ENCODE assay signal across 9 cellular contexts in the genomic region with DNA sequence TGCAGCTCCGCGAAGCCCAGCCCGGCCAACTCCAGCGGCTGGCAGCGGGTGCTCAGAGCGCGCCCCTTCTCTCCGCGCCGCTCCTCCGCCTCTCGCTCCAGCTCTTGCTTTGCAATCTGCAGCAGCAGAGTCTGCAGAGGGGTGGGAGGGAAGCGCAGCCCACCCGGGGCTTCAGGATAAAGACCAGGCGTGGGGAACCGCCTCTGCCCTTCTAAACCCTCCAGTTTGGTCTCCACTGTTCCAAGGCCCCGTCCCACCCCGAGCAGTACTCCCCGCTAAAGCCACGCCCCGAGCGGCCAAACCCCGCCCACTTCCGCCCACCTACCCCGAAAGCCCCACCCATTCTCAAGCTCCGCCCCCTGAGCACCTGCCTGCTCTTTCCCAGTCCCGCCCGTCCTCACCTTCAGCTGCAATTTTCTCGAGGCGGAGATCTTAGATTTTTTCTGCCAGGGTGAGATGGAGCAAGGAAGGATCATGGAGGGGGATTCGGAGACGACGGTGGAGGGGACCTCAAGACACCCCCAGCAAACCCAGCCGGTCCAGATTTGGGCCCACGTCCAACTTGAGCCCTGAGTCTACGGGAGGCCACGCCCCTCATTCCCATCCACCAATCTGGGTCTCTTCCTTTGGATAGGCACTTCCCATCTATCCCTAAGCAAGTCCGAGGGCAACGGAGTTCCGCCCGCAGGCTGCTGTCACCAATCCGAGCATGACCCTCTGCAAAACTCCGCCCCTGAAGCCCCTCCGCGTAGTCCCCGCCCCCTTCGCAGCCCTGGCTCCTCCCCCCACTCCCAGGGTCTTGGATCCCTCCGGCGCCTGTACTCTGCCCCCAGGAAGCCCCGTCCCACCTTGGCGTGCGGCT. TPM values are rescaled to one million over a fixed set of nuclear protein-coding genes. Genes with fewer than 3 reads are reported as not detected.
DNase-seq lines count a peak whose midpoint lies in the region; ATAC-seq lines count a peak whose summit lies in the region.
"Had no signal": no experiment of that assay in that cellular context is flagged by ENCODE, and none has a peak within 500 bp of the region (broad histone marks: within the 10 kb centered on the region; RNA-seq: fewer than 3 reads in every experiment).

No MANE protein-coding gene starts in this region.

- no peak overlapping the region for H3K27ac Mint-ChIP-seq in activated T-helper 1 cell treated with anti-CD3 and anti-CD28 coated beads, Interleukin-12 subunit alpha, Interleukin-12 subunit beta, Interleukin-2, Interleukin-4 antibody, amounts not matched to agents 30 ng/mL and 10 ng/mL and 1 ng/mL, durations not matched to agents 14 hours and 24 hours and 36 hours

- ATAC-seq in right cardiac atrium = peak; percentile 36 to 53
- ATAC-seq in GM19351 (IDR thresholded peaks at IDR 0.05; ENCODE audit: unreplicated experiment) = no peak
- ATAC-seq in GM18517 (IDR thresholded peaks at IDR 0.05; ENCODE audit: unreplicated experiment) = no peak

- H3K27ac ChIP-seq in right cardiac atrium (ENCODE audit: low read length) = peak overlapping the region; percentile 89

- H3K27me3 ChIP-seq in right cardiac atrium (ENCODE audit: control insufficient read depth, insufficient read depth) = no peaks in the 10 kb centered on the region

- H3K27me3 Mint-ChIP-seq in activated T-helper 1 cell treated with anti-CD3 and anti-CD28 coated beads, Interleukin-12 subunit alpha, Interleukin-12 subunit beta, Interleukin-2, Interleukin-4 antibody, amounts not matched to agents 30 ng/mL and 10 ng/mL and 1 ng/mL, durations not matched to agents 14 hours and 24 hours and 36 hours (ENCODE audit: insufficient read depth) = peaks cover 26% of the 10 kb centered on the region

- intact Hi-C loops in right cardiac atrium (cut with DNase I) = no loop called here
- intact Hi-C loops in activated T-helper 1 cell treated with anti-CD3 and anti-CD28 coated beads, Interleukin-12 subunit alpha, Interleukin-12 subunit beta, Interleukin-2, Interleukin-4 antibody, amounts not matched to agents 30 ng/mL and 10 ng/mL and 1 ng/mL, durations not matched to agents 14 hours and 24 hours and 36 hours (cut with micrococcal nuclease) = no loop called here

- WGBS in right cardiac atrium = 5% methylated on average over 52 of the region's 52 CpGs

- H3K36me3 Mint-ChIP-seq in activated T-helper 1 cell treated with anti-CD3 and anti-CD28 coated beads, Interleukin-12 subunit alpha, Interleukin-12 subunit beta, Interleukin-2, Interleukin-4 antibody, amounts not matched to agents 30 ng/mL and 10 ng/mL and 1 ng/mL, durations not matched to agents 14 hours and 24 hours and 36 hours (ENCODE audit: low read depth) = peaks cover 2% of the 10 kb centered on the region

- H3K9me3 Mint-ChIP-seq in activated T-helper 1 cell treated with anti-CD3 and anti-CD28 coated beads, Interleukin-12 subunit alpha, Interleukin-12 subunit beta, Interleukin-2, Interleukin-4 antibody, amounts not matched to agents 30 ng/mL and 10 ng/mL and 1 ng/mL, durations not matched to agents 14 hours and 24 hours and 36 hours = peaks cover 13% of the 10 kb centered on the region

- H3K4me3 ChIP-seq in right cardiac atrium (ENCODE audit: low read length) = peak overlapping the region; percentile 61

- H3K4me1 ChIP-seq in right cardiac atrium (ENCODE audit: control insufficient read depth, insufficient read depth, low read length) = no peaks in the 10 kb centered on the region

- H3K9me3 ChIP-seq in right cardiac atrium (ENCODE audit: control insufficient read depth, low read length) = no peaks in the 10 kb centered on the region

- no peak overlapping the region for H3K4me3 Mint-ChIP-seq in activated T-helper 1 cell treated with anti-CD3 and anti-CD28 coated beads, Interleukin-12 subunit alpha, Interleukin-12 subunit beta, Interleukin-2, Interleukin-4 antibody, amounts not matched to agents 30 ng/mL and 10 ng/mL and 1 ng/mL, durations not matched to agents 14 hours and 24 hours and 36 hours

- DNase-seq in GM03348 (ENCODE audit: low spot score) = peak; percentile 65
- peak; percentile 67 to 71 for DNase-seq in NCI-H1930 (lab: John Stamatoyannopoulos, UW)
- peak; percentile 49 for DNase-seq in activated T-cell treated with anti-CD3 and anti-CD28 coated beads, Interleukin-2, amount 50 U/mL, for 1 hour
- peak; percentile 61 to 88 (median 78) for DNase-seq in right cardiac atrium
- DNase-seq in stimulated activated CD8-positive, alpha-beta memory T cell treated with anti-CD3 and anti-CD28 coated beads, Interleukin-15, amount 100 ng/mL, for 1 hour (ENCODE audit: low read depth) = peak; percentile 24
- DNase-seq in activated T-helper 1 cell treated with anti-CD3 and anti-CD28 coated beads, Interleukin-12 subunit alpha, Interleukin-12 subunit beta, Interleukin-2, Interleukin-4 antibody, amounts not matched to agents 30 ng/mL and 10 ng/mL and 1 ng/mL, durations not matched to agents 14 hours and 24 hours and 36 hours (ENCODE audit: low spot score) = no peak

- H3K4me1 Mint-ChIP-seq in activated T-helper 1 cell treated with anti-CD3 and anti-CD28 coated beads, Interleukin-12 subunit alpha, Interleukin-12 subunit beta, Interleukin-2, Interleukin-4 antibody, amounts not matched to agents 30 ng/mL and 10 ng/mL and 1 ng/mL, durations not matched to agents 14 hours and 24 hours and 36 hours (ENCODE audit: low read depth) = peaks cover 16% of the 10 kb centered on the region

RNA-seq across cellular contexts. Expression of gene TNNI3, which starts 1.1 kb away (rescaled TPM):
- total RNA-seq in right cardiac atrium = 1,000 to 10,000 TPM; 1,638 to 3,997 (median 2,736) TPM
- 8,501 TPM for polyA plus RNA-seq in right cardiac atrium
- not detected in 2 replicates for total RNA-seq in activated T-helper 1 cell treated with anti-CD3 and anti-CD28 coated beads, Interleukin-12 subunit alpha, Interleukin-12 subunit beta, Interleukin-2, Interleukin-4 antibody, amounts not matched to agents 30 ng/mL and 10 ng/mL and 1 ng/mL, durations not matched to agents 14 hours and 24 hours and 36 hours
- total RNA-seq: HT1080 had no signal

RNA-seq across cellular contexts. Expression of gene TNNT1, which starts 7.4 kb away (rescaled TPM):
- 10 to 100 TPM in 3 of 4 donors, 1 to 10 TPM in 1; 8.0 to 25.3 (median 14.7) TPM for total RNA-seq in right cardiac atrium
- 34.8 TPM for polyA plus RNA-seq in right cardiac atrium
- total RNA-seq in activated T-helper 1 cell treated with anti-CD3 and anti-CD28 coated beads, Interleukin-12 subunit alpha, Interleukin-12 subunit beta, Interleukin-2, Interleukin-4 antibody, amounts not matched to agents 30 ng/mL and 10 ng/mL and 1 ng/mL, durations not matched to agents 14 hours and 24 hours and 36 hours = not detected in 2 replicates

RNA-seq across cellular contexts. Expression of gene DNAAF3, which starts 10.0 kb away (rescaled TPM):
- total RNA-seq in right cardiac atrium = 1 to 10 TPM in 3 of 4 donors, under 1 TPM in 1; 0.56 to 1.6 (median 1.3) TPM
- 2.9 TPM for polyA plus RNA-seq in right cardiac atrium
- total RNA-seq in activated T-helper 1 cell treated with anti-CD3 and anti-CD28 coated beads, Interleukin-12 subunit alpha, Interleukin-12 subunit beta, Interleukin-2, Interleukin-4 antibody, amounts not matched to agents 30 ng/mL and 10 ng/mL and 1 ng/mL, durations not matched to agents 14 hours and 24 hours and 36 hours = 0.36 TPM in 1 of 2 replicates, not detected in the other

RNA-seq across cellular contexts. Expression of gene SYT5, which starts 23.7 kb away (rescaled TPM):
- total RNA-seq in right cardiac atrium = 1 to 10 TPM in 1 of 4 donors, not detected in 3; 1.3 TPM
- polyA plus RNA-seq in right cardiac atrium = 0.09 TPM
- total RNA-seq in activated T-helper 1 cell treated with anti-CD3 and anti-CD28 coated beads, Interleukin-12 subunit alpha, Interleukin-12 subunit beta, Interleukin-2, Interleukin-4 antibody, amounts not matched to agents 30 ng/mL and 10 ng/mL and 1 ng/mL, durations not matched to agents 14 hours and 24 hours and 36 hours = not detected in 2 replicates
- total RNA-seq: HT1080 had no signal

RNA-seq across cellular contexts. Expression of gene PPP1R12C, which starts 39.0 kb away (rescaled TPM):
- total RNA-seq in right cardiac atrium = 100 to 1,000 TPM; 125 to 244 (median 147) TPM
- polyA plus RNA-seq in right cardiac atrium = 221 TPM
- 114 and 115 TPM in 2 replicates for total RNA-seq in activated T-helper 1 cell treated with anti-CD3 and anti-CD28 coated beads, Interleukin-12 subunit alpha, Interleukin-12 subunit beta, Interleukin-2, Interleukin-4 antibody, amounts not matched to agents 30 ng/mL and 10 ng/mL and 1 ng/mL, durations not matched to agents 14 hours and 24 hours and 36 hours

Comparison
In these comparisons a context has a peak if more than half of its experiments do, and no peak if none do; other contexts are left out.
1. ATAC-seq: peak in right cardiac atrium (2 of 2); none in GM19351 (single experiment) and GM18517 (single experiment).
2. RNA of gene TNNI3, which starts 1.1 kb away (total RNA-seq): 1,638 to 3,997 TPM in right cardiac atrium; not detected in activated T-helper 1 cell treated with anti-CD3 and anti-CD28 coated beads, Interleukin-12 subunit alpha, Interleukin-12 subunit beta, Interleukin-2, Interleukin-4 antibody, amounts not matched to agents 30 ng/mL and 10 ng/mL and 1 ng/mL, durations not matched to agents 14 hours and 24 hours and 36 hours; every median in the first group is over 1,000 times any median in the second.